Comparison of ENCODE assay signal across 11 cellular contexts in genomic region chr3:14289590-14290453, GRCh38.
DNase-seq lines count a peak whose midpoint lies in the region; ATAC-seq, FAIRE-seq and TF ChIP-seq lines count a peak whose summit lies in the region.
"Had no signal": no experiment of that assay in that cellular context is flagged by ENCODE, and none has a peak within 500 bp of the region (broad histone marks: within the 10 kb centered on the region; RNA-seq: fewer than 3 reads in every experiment).

No MANE protein-coding gene starts in this region.

- no peak for FAIRE-seq in GM12892 (lab: Jason Lieb, UNC)
- FAIRE-seq: GM12878 had no signal

- H3K9me3 ChIP-seq in ES-I3 (ENCODE audit: control insufficient read depth, insufficient read depth, low read length) (no peaks in the 10 kb centered on the region), NT2/D1 (ENCODE audit: insufficient read depth, low read length) (no peaks in the 10 kb centered on the region)
- H3K9me3 ChIP-seq: neutrophil had no signal

- peak; percentile 48 for DNase-seq in NT2/D1 (ENCODE audit: low read depth, low spot score)
- peak; percentile 92 for DNase-seq in epithelial cell of proximal tubule (ENCODE audit: low read depth)
- peak; percentile 83 for DNase-seq in non-pigmented ciliary epithelial cell (ENCODE audit: low read depth)
- DNase-seq in germinal center (ENCODE audit: low spot score): no peak
- DNase-seq in activated CD4-positive, CD25-positive, alpha-beta regulatory T cell treated with anti-CD3 and anti-CD28 coated beads, Interleukin-2, amount 50 U/mL, for 72 hours: no peak
- DNase-seq in GM12892 (ENCODE audit: insufficient read length): no peak

- ATAC-seq in GM19328 (IDR thresholded peaks at IDR 0.05; ENCODE audit: unreplicated experiment): no peak
- ATAC-seq: GM12878 had no signal

- no peaks in the 10 kb centered on the region for H3K36me3 ChIP-seq in ES-I3 (ENCODE audit: insufficient read depth, low read length)
- H3K36me3 ChIP-seq in NT2/D1 (ENCODE audit: insufficient read depth, insufficient read length, low read length): no peaks in the 10 kb centered on the region
- H3K36me3 ChIP-seq: neutrophil had no signal

- H3K9ac ChIP-seq in ES-I3 (ENCODE audit: low read depth, low read length) (peak overlapping the region; percentile 0; the same call in 1 of the 2 replicates), NT2/D1 (ENCODE audit: insufficient read length, low read depth) (no peak overlapping the region)

- TF ChIP-seq POLR2A in GM12892 (IDR thresholded peaks at IDR 0.05; ENCODE audit: low read depth, low read length): no peak

- peaks cover 55% of the 10 kb centered on the region for H3K4me1 ChIP-seq in ES-I3 (ENCODE audit: insufficient read depth, low read length)
- H3K4me1 ChIP-seq in NT2/D1 (ENCODE audit: insufficient read depth, insufficient read length): peaks cover 10% of the 10 kb centered on the region

- H3K4me3 ChIP-seq in NT2/D1 (ENCODE audit: insufficient read length, low read depth): no peak overlapping the region
- H3K4me3 ChIP-seq in epithelial cell of proximal tubule (ENCODE audit: low read depth, low read length): no peak overlapping the region
- H3K4me3 ChIP-seq: coronary artery, GM12878 had no signal

- no peak for TF ChIP-seq CTCF in epithelial cell of proximal tubule (conservative IDR thresholded peaks at IDR 0.05; ENCODE audit: low read depth, low read length)

- H3K27me3 ChIP-seq in NT2/D1 (ENCODE audit: insufficient read depth, insufficient read length): no peaks in the 10 kb centered on the region
- H3K27me3 ChIP-seq: neutrophil had no signal

Comparison
In these comparisons a context has a peak if more than half of its experiments do, and no peak if none do; other contexts are left out.
1. DNase-seq: peak in NT2/D1 (single experiment), epithelial cell of proximal tubule (single experiment) and non-pigmented ciliary epithelial cell (single experiment); none in germinal center (single experiment), activated CD4-positive, CD25-positive, alpha-beta regulatory T cell treated with anti-CD3 and anti-CD28 coated beads, Interleukin-2, amount 50 U/mL, for 72 hours (single experiment) and GM12892 (single experiment).